Comparison of ENCODE assay signal across 9 cellular contexts in the genomic region with DNA sequence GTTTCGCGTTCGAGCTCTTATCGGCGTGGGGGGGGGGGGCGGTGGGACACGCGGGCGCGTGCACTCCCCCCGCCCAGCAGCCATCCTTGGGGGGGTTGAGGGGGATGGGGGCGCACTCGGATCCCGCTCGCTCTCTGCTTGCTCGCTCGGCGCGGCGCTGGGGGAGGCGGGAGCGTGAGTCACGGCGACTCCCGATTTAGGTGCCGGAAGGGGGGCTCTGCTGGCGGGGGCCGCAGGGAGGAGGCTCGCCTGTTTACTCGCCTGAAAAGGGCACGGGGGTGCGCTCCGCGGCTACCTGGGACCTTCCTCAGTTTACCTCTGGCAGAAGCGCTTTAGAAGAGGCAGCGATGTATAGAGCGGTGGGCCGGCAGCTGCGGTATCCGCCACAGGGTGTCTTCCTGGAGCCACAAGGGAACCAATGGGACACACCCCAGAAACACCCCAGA. TPM values are rescaled to one million over a fixed set of nuclear protein-coding genes. Genes with fewer than 3 reads are reported as not detected.
DNase-seq lines count a peak whose midpoint lies in the region; ATAC-seq, FAIRE-seq and TF ChIP-seq lines count a peak whose summit lies in the region.
"Had no signal": no experiment of that assay in that cellular context is flagged by ENCODE, and none has a peak within 500 bp of the region (broad histone marks: within the 10 kb centered on the region; RNA-seq: fewer than 3 reads in every experiment).

No MANE protein-coding gene starts in this region.

- peaks cover 59% of the 10 kb centered on the region for H3K4me1 Mint-ChIP-seq in activated T-helper 1 cell treated with anti-CD3 and anti-CD28 coated beads, Interleukin-12 subunit alpha, Interleukin-12 subunit beta, Interleukin-2, Interleukin-4 antibody, amounts not matched to agents 30 ng/mL and 10 ng/mL and 1 ng/mL, durations not matched to agents 14 hours and 24 hours and 36 hours (ENCODE audit: low read depth)

- DNase-seq in AG20443 (ENCODE audit: low spot score) (peak; percentile 28), HAP-1 (ENCODE audit: low spot score in 2 of 2) (peak in 1 of 2 experiments; percentile 47), keratinocyte (ENCODE audit: low read depth, low spot score) (no peak), NCI-H1105 (lab: John Stamatoyannopoulos, UW) (no peak), dedifferentiated amniotic fluid mesenchymal stem cell (ENCODE audit: extremely low spot score) (no peak), AML-193 (lab: John Stamatoyannopoulos, UW) (no peak)
- DNase-seq in activated T-helper 1 cell treated with anti-CD3 and anti-CD28 coated beads, Interleukin-12 subunit alpha, Interleukin-12 subunit beta, Interleukin-2, Interleukin-4 antibody, amounts not matched to agents 30 ng/mL and 10 ng/mL and 1 ng/mL, durations not matched to agents 14 hours and 24 hours and 36 hours (ENCODE audit: low spot score): no peak

- H3K9me3 ChIP-seq in HAP-1: peaks cover 6% of the 10 kb centered on the region; the same call in 1 of the 2 replicates
- no peaks in the 10 kb centered on the region for H3K9me3 ChIP-seq in keratinocyte (ENCODE audit: control insufficient read depth, low read depth, low read length)

- H3K9ac ChIP-seq in keratinocyte (ENCODE audit: control insufficient read depth, extremely low read depth, insufficient read depth, low read length): peak overlapping the region; percentile 15

- intact Hi-C loops in activated T-helper 1 cell treated with anti-CD3 and anti-CD28 coated beads, Interleukin-12 subunit alpha, Interleukin-12 subunit beta, Interleukin-2, Interleukin-4 antibody, amounts not matched to agents 30 ng/mL and 10 ng/mL and 1 ng/mL, durations not matched to agents 14 hours and 24 hours and 36 hours (cut with micrococcal nuclease): loop anchor here (1.0 to 5.0 kb wide), 2 partner anchors 39 to 233 kb away; partner anchors contain the start of genes ILF3 and TYK2

- H4K20me1 ChIP-seq in keratinocyte (ENCODE audit: control insufficient read depth, extremely low read depth, insufficient read depth, low read length): no peaks in the 10 kb centered on the region

- H3K27ac ChIP-seq in keratinocyte (ENCODE audit: control insufficient read depth, insufficient read depth, low read length): no peak overlapping the region
- H3K27ac ChIP-seq: upper lobe of left lung had no signal

- peak overlapping the region; percentile 88 for H3K27ac Mint-ChIP-seq in activated T-helper 1 cell treated with anti-CD3 and anti-CD28 coated beads, Interleukin-12 subunit alpha, Interleukin-12 subunit beta, Interleukin-2, Interleukin-4 antibody, amounts not matched to agents 30 ng/mL and 10 ng/mL and 1 ng/mL, durations not matched to agents 14 hours and 24 hours and 36 hours

- no peaks in the 10 kb centered on the region for H3K9me1 ChIP-seq in keratinocyte (ENCODE audit: control insufficient read depth, extremely low read depth, insufficient read depth, low read length)

- no peak overlapping the region for H2AFZ ChIP-seq in keratinocyte (ENCODE audit: control insufficient read depth, low read length)

- no peak for FAIRE-seq in keratinocyte (lab: Jason Lieb, UNC)

- H3K27me3 ChIP-seq in HAP-1 (ENCODE audit: low read depth) (no peaks in the 10 kb centered on the region), keratinocyte (ENCODE audit: control insufficient read depth, extremely low read depth, insufficient read depth, low read length) (peaks cover 71% of the 10 kb centered on the region)

- H3K36me3 ChIP-seq in HAP-1 (replicated peaks): no peaks in the 10 kb centered on the region
- H3K36me3 ChIP-seq in keratinocyte (ENCODE audit: control insufficient read depth in 2 of 2, extremely low read depth in 1 of 2, insufficient read depth in 2 of 2, low read length in 2 of 2): no peaks in the 10 kb centered on the region
- H3K36me3 ChIP-seq: upper lobe of left lung had no signal

- peak overlapping the region; percentile 93 for H3K4me3 Mint-ChIP-seq in activated T-helper 1 cell treated with anti-CD3 and anti-CD28 coated beads, Interleukin-12 subunit alpha, Interleukin-12 subunit beta, Interleukin-2, Interleukin-4 antibody, amounts not matched to agents 30 ng/mL and 10 ng/mL and 1 ng/mL, durations not matched to agents 14 hours and 24 hours and 36 hours

- H3K9me3 Mint-ChIP-seq in activated T-helper 1 cell treated with anti-CD3 and anti-CD28 coated beads, Interleukin-12 subunit alpha, Interleukin-12 subunit beta, Interleukin-2, Interleukin-4 antibody, amounts not matched to agents 30 ng/mL and 10 ng/mL and 1 ng/mL, durations not matched to agents 14 hours and 24 hours and 36 hours: no peaks in the 10 kb centered on the region

- H3K36me3 Mint-ChIP-seq in activated T-helper 1 cell treated with anti-CD3 and anti-CD28 coated beads, Interleukin-12 subunit alpha, Interleukin-12 subunit beta, Interleukin-2, Interleukin-4 antibody, amounts not matched to agents 30 ng/mL and 10 ng/mL and 1 ng/mL, durations not matched to agents 14 hours and 24 hours and 36 hours (ENCODE audit: low read depth): peaks cover 9% of the 10 kb centered on the region

- H3K4me2 ChIP-seq in keratinocyte (ENCODE audit: control insufficient read depth, extremely low read depth, insufficient read depth, low read depth, low read length): peak overlapping the region; percentile 85

- in situ Hi-C loops in HAP-1 (cut with MboI; ENCODE audit: low sequenced_read_pairs): no loop called here

- H3K27me3 Mint-ChIP-seq in activated T-helper 1 cell treated with anti-CD3 and anti-CD28 coated beads, Interleukin-12 subunit alpha, Interleukin-12 subunit beta, Interleukin-2, Interleukin-4 antibody, amounts not matched to agents 30 ng/mL and 10 ng/mL and 1 ng/mL, durations not matched to agents 14 hours and 24 hours and 36 hours (ENCODE audit: insufficient read depth): peaks cover 4% of the 10 kb centered on the region

- H3K4me3 ChIP-seq in HAP-1 (peak overlapping the region; percentile 60), keratinocyte (ENCODE audit: control insufficient read depth in 2 of 3, extremely low read depth in 1 of 3, insufficient read depth in 2 of 3, low read depth in 1 of 3, low read length in 3 of 3) (peak overlapping the region; percentile 16 to 56 (median 29))

- TF ChIP-seq CTCF in keratinocyte (optimal IDR thresholded peaks at IDR 0.05 in 1 of 3, IDR thresholded peaks at IDR 0.05 in 1 of 3, conservative IDR thresholded peaks at IDR 0.05 in 1 of 3; ENCODE audit: extremely low read depth in 1 of 3, insufficient read depth in 2 of 3, low read length in 3 of 3): no peak

- no peaks in the 10 kb centered on the region for H3K79me2 ChIP-seq in keratinocyte (ENCODE audit: control insufficient read depth, insufficient read depth, low read length)

- H3K4me1 ChIP-seq in HAP-1: peaks cover 32% of the 10 kb centered on the region
- peaks cover 39% of the 10 kb centered on the region for H3K4me1 ChIP-seq in keratinocyte (ENCODE audit: control insufficient read depth, extremely low read depth, insufficient read depth, low read length)

- dilution Hi-C loops in keratinocyte (cut with MboI; ENCODE audit: extremely low pct_ligation_motif_present, low sequenced_read_pairs): no loop called here

- ATAC-seq in HG03460 (IDR thresholded peaks at IDR 0.05; ENCODE audit: unreplicated experiment): no peak

RNA-seq across cellular contexts. Expression of gene PDE4A, which starts 1.1 kb away (rescaled TPM):
- total RNA-seq in activated T-helper 1 cell treated with anti-CD3 and anti-CD28 coated beads, Interleukin-12 subunit alpha, Interleukin-12 subunit beta, Interleukin-2, Interleukin-4 antibody, amounts not matched to agents 30 ng/mL and 10 ng/mL and 1 ng/mL, durations not matched to agents 14 hours and 24 hours and 36 hours: 67.7 and 71.1 TPM in 2 replicates
- 0.05 to 0.24 TPM (median 0.09 TPM) in 3 replicates for polyA plus RNA-seq in keratinocyte
- polyA plus RNA-seq in keratinocyte (2011; ENCODE audit: low read depth): 0.34 TPM
- polyA plus RNA-seq in keratinocyte (2011; cell fraction: cytosol; rRNA removed): 0.16 and 0.40 TPM in 2 replicates
- polyA plus RNA-seq in keratinocyte (2011; cell fraction: nucleus; rRNA removed): 0.34 and 0.37 TPM in 2 replicates
- 0.41 and 0.48 TPM in 2 replicates for polyA plus RNA-seq in keratinocyte (2012; ENCODE audit: low replicate concordance)
- 0.33 to 2.1 TPM (median 0.35 TPM) in 3 replicates for polyA minus RNA-seq in keratinocyte
- polyA minus RNA-seq in keratinocyte (2011; cell fraction: cytosol; rRNA and poly(A)+ RNA removed): 0.77 TPM
- 0.42 and 0.62 TPM in 2 replicates for polyA minus RNA-seq in keratinocyte (2011; cell fraction: nucleus; rRNA and poly(A)+ RNA removed)

RNA-seq across cellular contexts. Expression of gene CDC37, which starts 15.9 kb away (rescaled TPM):
- total RNA-seq in activated T-helper 1 cell treated with anti-CD3 and anti-CD28 coated beads, Interleukin-12 subunit alpha, Interleukin-12 subunit beta, Interleukin-2, Interleukin-4 antibody, amounts not matched to agents 30 ng/mL and 10 ng/mL and 1 ng/mL, durations not matched to agents 14 hours and 24 hours and 36 hours: 320 and 326 TPM in 2 replicates
- polyA plus RNA-seq in keratinocyte: 376 to 433 TPM (median 415 TPM) in 3 replicates
- 143 TPM for polyA plus RNA-seq in keratinocyte (2011; ENCODE audit: low read depth)
- polyA plus RNA-seq in keratinocyte (2011; cell fraction: cytosol; rRNA removed): 241 and 430 TPM in 2 replicates
- 881 and 1,043 TPM in 2 replicates for polyA plus RNA-seq in keratinocyte (2011; cell fraction: nucleus; rRNA removed)
- polyA plus RNA-seq in keratinocyte (2012; ENCODE audit: low replicate concordance): 131 and 287 TPM in 2 replicates
- polyA minus RNA-seq in keratinocyte: 116 to 216 TPM (median 123 TPM) in 3 replicates
- polyA minus RNA-seq in keratinocyte (2011; cell fraction: cytosol; rRNA and poly(A)+ RNA removed): 174 TPM
- 70.1 and 85.3 TPM in 2 replicates for polyA minus RNA-seq in keratinocyte (2011; cell fraction: nucleus; rRNA and poly(A)+ RNA removed)

RNA-seq across cellular contexts. Expression of gene TYK2, which starts 38.9 kb away (rescaled TPM):
- total RNA-seq in activated T-helper 1 cell treated with anti-CD3 and anti-CD28 coated beads, Interleukin-12 subunit alpha, Interleukin-12 subunit beta, Interleukin-2, Interleukin-4 antibody, amounts not matched to agents 30 ng/mL and 10 ng/mL and 1 ng/mL, durations not matched to agents 14 hours and 24 hours and 36 hours: 268 and 271 TPM in 2 replicates
- 32.6 to 42.6 TPM (median 34.1 TPM) in 3 replicates for polyA plus RNA-seq in keratinocyte
- 29.6 TPM for polyA plus RNA-seq in keratinocyte (2011; ENCODE audit: low read depth)
- polyA plus RNA-seq in keratinocyte (2011; cell fraction: cytosol; rRNA removed): 15.7 and 26.3 TPM in 2 replicates
- polyA plus RNA-seq in keratinocyte (2011; cell fraction: nucleus; rRNA removed): 135 and 180 TPM in 2 replicates
- 42.6 and 54.1 TPM in 2 replicates for polyA plus RNA-seq in keratinocyte (2012; ENCODE audit: low replicate concordance)
- polyA minus RNA-seq in keratinocyte: 31.3 to 133 TPM (median 42.7 TPM) in 3 replicates
- polyA minus RNA-seq in keratinocyte (2011; cell fraction: cytosol; rRNA and poly(A)+ RNA removed): 36.4 TPM
- polyA minus RNA-seq in keratinocyte (2011; cell fraction: nucleus; rRNA and poly(A)+ RNA removed): 30.4 and 43.6 TPM in 2 replicates
